In the genomic region with DNA sequence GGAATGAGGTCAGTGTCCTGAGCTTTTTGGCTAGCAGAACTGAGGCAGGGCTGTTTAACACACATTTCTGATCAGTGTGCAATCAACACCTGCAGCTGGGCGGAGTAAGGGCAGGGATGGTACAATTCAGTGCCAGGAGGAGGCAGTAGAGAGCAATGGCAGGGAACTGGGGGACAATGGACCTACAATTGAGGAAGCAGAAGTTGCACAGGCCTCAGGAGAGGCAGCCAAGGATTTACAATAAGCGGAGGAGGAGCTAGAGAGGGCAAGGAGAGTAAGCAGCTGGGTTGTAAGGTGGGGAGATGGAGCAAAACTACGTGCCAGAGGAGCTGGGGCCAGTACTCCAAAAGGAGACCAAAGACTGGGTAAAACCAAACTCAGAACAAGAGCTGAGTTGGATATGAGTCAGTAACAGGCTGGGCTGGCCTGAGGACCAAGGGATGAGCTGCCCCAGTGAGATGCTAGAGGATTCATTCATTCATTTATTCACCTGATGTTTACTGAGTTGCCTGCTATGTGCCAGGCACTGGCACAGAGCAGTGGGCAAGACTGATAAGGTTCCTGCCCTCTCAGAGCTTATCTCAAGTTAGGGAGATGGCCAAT, we compare ENCODE assay signal across 8 cellular contexts. TPM values are rescaled to one million over a fixed set of nuclear protein-coding genes. Genes with fewer than 3 reads are reported as not detected.
DNase-seq lines count a peak whose midpoint lies in the region; ATAC-seq and TF ChIP-seq lines count a peak whose summit lies in the region.

No MANE protein-coding gene starts in this region.

- no peaks in the 10 kb centered on the region for H3K27me3 ChIP-seq in GM23248 (replicated peaks; ENCODE audit: insufficient read depth)
- H3K27me3 ChIP-seq in OCI-LY1 (ENCODE audit: insufficient read depth, low read length): no peaks in the 10 kb centered on the region
- H3K27me3 ChIP-seq in spleen (replicated peaks in 1 of 7): no peaks in the 10 kb centered on the region

- no peak overlapping the region for H3K4me3 ChIP-seq in GM23248
- H3K4me3 ChIP-seq in OCI-LY1 (ENCODE audit: low read depth, low read length, poor library complexity, severe bottlenecking): no peak overlapping the region
- no peak overlapping the region for H3K4me3 ChIP-seq in spleen

- H3K9me2 ChIP-seq in GM23248 (ENCODE audit: insufficient read depth) (no peaks in the 10 kb centered on the region), OCI-LY1 (ENCODE audit: low read depth, low read length) (no peaks in the 10 kb centered on the region)

- no peaks in the 10 kb centered on the region for H3K79me2 ChIP-seq in GM23248 (ENCODE audit: insufficient read depth)
- H3K79me2 ChIP-seq in OCI-LY1 (ENCODE audit: insufficient read depth, low read length): no peaks in the 10 kb centered on the region

- H3F3A ChIP-seq in GM23248 (ENCODE audit: insufficient read depth): no peaks in the 10 kb centered on the region
- H3F3A ChIP-seq in OCI-LY1 (ENCODE audit: insufficient read depth, low read length): no peaks in the 10 kb centered on the region

- intact Hi-C loops in left cardiac atrium (cut with DNase I) (no loop called here), spleen (cut with DNase I; ENCODE audit: low total_unique reads) (loop anchor here (5.0 kb wide), 1 partner anchor 106 kb away; no protein-coding TSS in a partner anchor)

- H4K20me1 ChIP-seq in GM23248 (ENCODE audit: insufficient read depth) (no peaks in the 10 kb centered on the region), OCI-LY1 (ENCODE audit: insufficient read depth, low read length) (no peaks in the 10 kb centered on the region)

- in situ Hi-C loops in GM23248 (cut with MboI): no loop called here

- TF ChIP-seq CTCF in OCI-LY1 (IDR thresholded peaks at IDR 0.05; ENCODE audit: low read length) (peak; percentile 97), spleen (IDR thresholded peaks at IDR 0.05 in 8 of 11, conservative IDR thresholded peaks at IDR 0.05 in 3 of 11) (peak; percentile 54 to 87 (median 83))

- peak; percentile 51 to 78 for ATAC-seq in left cardiac atrium
- ATAC-seq in HG03135 (IDR thresholded peaks at IDR 0.05; ENCODE audit: unreplicated experiment): no peak

- H2AFZ ChIP-seq in GM23248 (no peak overlapping the region), OCI-LY1 (ENCODE audit: low read length) (no peak overlapping the region)

- H3K4me2 ChIP-seq in GM23248 (ENCODE audit: unreplicated experiment) (no peak overlapping the region), OCI-LY1 (ENCODE audit: low read length) (no peak overlapping the region)

- H3K9me3 ChIP-seq in GM23248 (ENCODE audit: low read depth): no peaks in the 10 kb centered on the region
- H3K9me3 ChIP-seq in OCI-LY1 (ENCODE audit: low read length): no peaks in the 10 kb centered on the region
- no peaks in the 10 kb centered on the region for H3K9me3 ChIP-seq in spleen

- no peaks in the 10 kb centered on the region for H3K4me1 ChIP-seq in GM23248 (ENCODE audit: insufficient read depth)
- H3K4me1 ChIP-seq in OCI-LY1 (ENCODE audit: insufficient read depth, low read length, severe bottlenecking): peaks cover 13% of the 10 kb centered on the region
- peaks cover 0 to 42% (median 26%) of the 10 kb centered on the region in 6 donors for H3K4me1 ChIP-seq in spleen

- H3K36me3 ChIP-seq in GM23248 (ENCODE audit: low read depth) (peaks cover 8% of the 10 kb centered on the region; the same call in 1 of the 2 replicates), OCI-LY1 (ENCODE audit: insufficient read depth, low read length) (peaks cover 12% of the 10 kb centered on the region; the same call in 1 of the 2 replicates), spleen (peaks cover 0 to 81% (median 42%) of the 10 kb centered on the region in 6 donors)

- H3K9ac ChIP-seq in GM23248 (no peak overlapping the region), OCI-LY1 (ENCODE audit: low read length) (peak overlapping the region; percentile 8; the same call in 1 of the 2 replicates)

- WGBS in GM23248 (ENCODE audit: low coverage in 1 of 2, low lambda C conversion rate in 2 of 2, missing lambda C conversion rate in 2 of 2), 2 experiments: 95 to 96% methylated on average over 3 of the region's 3 CpGs
- 37 to 64% (median 49%) methylated on average over 3 of the region's 3 CpGs for WGBS in spleen, 5 donors

- DNase-seq in CD1c-positive myeloid dendritic cell (ENCODE audit: extremely low spot score): peak; percentile 87
- DNase-seq in GM23248: peak; percentile 50
- DNase-seq in activated gamma-delta T cell treated with anti-CD3 and anti-CD28 coated beads, Interleukin-2, amount 50 U/mL, for 16 hours (ENCODE audit: low read depth): peak; percentile 35
- DNase-seq in left cardiac atrium: no peak
- DNase-seq in spleen: peak; percentile 84
- no peak for DNase-seq in globus pallidus (ENCODE audit: low spot score)

- no peak for TF ChIP-seq POLR2A in spleen (IDR thresholded peaks at IDR 0.05)

- H3K27ac ChIP-seq in GM23248 (no peak overlapping the region), OCI-LY1 (ENCODE audit: low read depth, low read length, poor library complexity, severe bottlenecking) (peak overlapping the region; percentile 37), spleen (peak overlapping the region in 5 of 8 donors; percentile 47 to 77 (median 66))

RNA-seq across cellular contexts. Expression of a gene that starts 10.4 kb away (rescaled TPM):
- total RNA-seq in GM23248 (2014; rRNA removed; shearing (Covaris generic)): 16.2 and 20.9 TPM in 2 replicates
- 20.5 and 23.5 TPM in 2 replicates for polyA plus RNA-seq in GM23248 (2016; fragmentation: Nextera tagmentation; extraction: Ambion mirVana)
- 10 to 100 TPM in 1 of 2 donors, 1 to 10 TPM in 1; 9.7 to 16.0 TPM for total RNA-seq in left cardiac atrium
- 10 to 100 TPM; 19.0 to 47.1 (median 35.1) TPM for total RNA-seq in spleen
- polyA plus RNA-seq in spleen: 10 to 100 TPM; 19.7 to 42.2 (median 23.8) TPM

RNA-seq across cellular contexts. Expression of a gene that starts 14.3 kb away (rescaled TPM):
- 48.1 and 50.8 TPM in 2 replicates for total RNA-seq in GM23248 (2014; rRNA removed; shearing (Covaris generic))
- polyA plus RNA-seq in GM23248 (2016; fragmentation: Nextera tagmentation; extraction: Ambion mirVana): 46.9 and 49.3 TPM in 2 replicates
- total RNA-seq in left cardiac atrium: 10 to 100 TPM; 23.1 to 23.4 TPM
- 10 to 100 TPM; 26.5 to 42.3 (median 35.5) TPM for total RNA-seq in spleen
- polyA plus RNA-seq in spleen: 10 to 100 TPM; 28.4 to 40.5 (median 32.6) TPM

RNA-seq across cellular contexts. Expression of a gene that starts 20.0 kb away (rescaled TPM):
- total RNA-seq in GM23248 (2014; rRNA removed; shearing (Covaris generic)): 48.1 and 58.4 TPM in 2 replicates
- polyA plus RNA-seq in GM23248 (2016; fragmentation: Nextera tagmentation; extraction: Ambion mirVana) (46.3 and 48.2 TPM in 2 replicates), spleen (10 to 100 TPM; 54.5 to 87.5 (median 57.5) TPM)
- total RNA-seq in left cardiac atrium (10 to 100 TPM; 32.3 to 36.4 TPM), spleen (10 to 100 TPM; 46.9 to 58.8 (median 55.4) TPM)

RNA-seq across cellular contexts. Expression of a gene that starts 32.7 kb away (rescaled TPM):
- 51.0 and 63.0 TPM in 2 replicates for total RNA-seq in GM23248 (2014; rRNA removed; shearing (Covaris generic))
- 38.4 and 39.4 TPM in 2 replicates for polyA plus RNA-seq in GM23248 (2016; fragmentation: Nextera tagmentation; extraction: Ambion mirVana)
- 10 to 100 TPM; 34.9 to 39.6 TPM for total RNA-seq in left cardiac atrium
- 10 to 100 TPM; 43.9 to 68.5 (median 52.4) TPM for total RNA-seq in spleen
- 10 to 100 TPM; 48.3 to 65.3 (median 51.6) TPM for polyA plus RNA-seq in spleen

RNA-seq across cellular contexts. Expression of a gene that starts 57.2 kb away (rescaled TPM):
- 11.5 and 15.4 TPM in 2 replicates for total RNA-seq in GM23248 (2014; rRNA removed; shearing (Covaris generic))
- polyA plus RNA-seq in GM23248 (2016; fragmentation: Nextera tagmentation; extraction: Ambion mirVana) (13.3 and 15.2 TPM in 2 replicates), spleen (10 to 100 TPM; 36.3 to 62.6 (median 40.8) TPM)
- total RNA-seq in left cardiac atrium (10 to 100 TPM; 17.0 to 19.9 TPM), spleen (100 to 1,000 TPM in 1 of 7 donors, 10 to 100 TPM in 6; 51.9 to 106 (median 78.8) TPM)

Comparison
In these comparisons a context has a peak if more than half of its experiments do, and no peak if none do; other contexts are left out.
1. DNase-seq: peak in CD1c-positive myeloid dendritic cell (single experiment), GM23248 (single experiment), activated gamma-delta T cell treated with anti-CD3 and anti-CD28 coated beads, Interleukin-2, amount 50 U/mL, for 16 hours (single experiment) and spleen (single experiment); none in left cardiac atrium (single experiment) and globus pallidus (single experiment).